Comparison of ENCODE assay signal across 1 cellular context in the genomic region with DNA sequence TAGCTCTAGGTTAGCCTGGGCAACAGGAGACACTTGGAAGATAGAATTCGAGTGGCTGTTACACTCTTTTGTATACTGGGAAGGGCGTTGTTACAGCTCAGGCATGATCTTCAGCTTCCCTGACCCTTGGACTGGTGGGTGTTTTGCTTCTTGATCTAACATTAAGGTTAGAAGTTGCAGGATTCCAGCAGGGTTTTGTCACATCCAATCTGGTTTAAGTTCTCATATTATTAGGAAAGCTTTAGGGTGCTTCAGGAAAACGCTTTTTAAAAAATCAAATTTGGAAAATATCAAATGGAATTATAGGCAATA.
A peak's percentile ranks its signal among the peaks of the same experiment; 100 is the strongest.
TF ChIP-seq lines count a peak whose summit lies in the region.
"Not testable (repeated sequence)": the region's sequence is repeated elsewhere in the genome, so short reads cannot be mapped to it uniquely, and the experiment has no call there.

No MANE protein-coding gene starts in this region.

TF ChIP-seq in HepG2, 621 proteins besides CTCF, POLR2A, EP300 and RAD21:
- TF ChIP-seq GATAD2A (CRISPR knock-in tag; IDR thresholded peaks at IDR 0.05) (peak; percentile 8; the same call in 1 of the 2 replicates), FOXA1 (CRISPR knock-in tag; IDR thresholded peaks at IDR 0.05) (0 out of 2 replicates have a peak, but pooled peaks have one; percentile 12), MED1 (CRISPR knock-in tag; IDR thresholded peaks at IDR 0.05) (0 out of 2 replicates have a peak, but pooled peaks have one; percentile 14), SAP130 (CRISPR knock-in tag; IDR thresholded peaks at IDR 0.05; ENCODE audit: low read depth) (0 out of 2 replicates have a peak, but pooled peaks have one; percentile 24), ATF1 (CRISPR knock-in tag; IDR thresholded peaks at IDR 0.05) (0 out of 2 replicates have a peak, but pooled peaks have one; percentile 31), PHF5A (CRISPR knock-in tag; IDR thresholded peaks at IDR 0.05; ENCODE audit: low read depth, unreplicated experiment) (peak; percentile 73), KDM6A (CRISPR knock-in tag; IDR thresholded peaks at IDR 0.05; ENCODE audit: low read depth) (0 out of 2 replicates have a peak, but pooled peaks have one; percentile 22), HNF4A (CRISPR knock-in tag; IDR thresholded peaks at IDR 0.05) (0 out of 2 replicates have a peak, but pooled peaks have one; percentile 50), FOXP1 (CRISPR knock-in tag; IDR thresholded peaks at IDR 0.05) (0 out of 2 replicates have a peak, but pooled peaks have one; percentile 14), HDAC2 (CRISPR knock-in tag; IDR thresholded peaks at IDR 0.05) (0 out of 2 replicates have a peak, but pooled peaks have one; percentile 1), ARID5B (CRISPR knock-in tag; IDR thresholded peaks at IDR 0.05) (peak; percentile 30; the same call in 1 of the 2 replicates)
- not testable (repeated sequence) for TF ChIP-seq FOXA1, FOXP1 (IDR thresholded peaks at IDR 0.05)
- TF ChIP-seq, protein P1, sequence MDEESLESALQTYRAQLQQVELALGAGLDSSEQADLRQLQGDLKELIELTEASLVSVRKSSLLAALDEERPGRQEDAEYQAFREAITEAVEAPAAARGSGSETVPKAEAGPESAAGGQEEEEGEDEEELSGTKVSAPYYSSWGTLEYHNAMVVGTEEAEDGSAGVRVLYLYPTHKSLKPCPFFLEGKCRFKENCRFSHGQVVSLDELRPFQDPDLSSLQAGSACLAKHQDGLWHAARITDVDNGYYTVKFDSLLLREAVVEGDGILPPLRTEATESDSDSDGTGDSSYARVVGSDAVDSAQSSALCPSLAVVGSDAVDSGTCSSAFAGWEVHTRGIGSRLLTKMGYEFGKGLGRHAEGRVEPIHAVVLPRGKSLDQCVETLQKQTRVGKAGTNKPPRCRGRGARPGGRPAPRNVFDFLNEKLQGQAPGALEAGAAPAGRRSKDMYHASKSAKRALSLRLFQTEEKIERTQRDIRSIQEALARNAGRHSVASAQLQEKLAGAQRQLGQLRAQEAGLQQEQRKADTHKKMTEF (CRISPR knock-in tag; IDR thresholded peaks at IDR 0.05): peak; percentile 0; the same call in 1 of the 2 replicates
- TF ChIP-seq, protein P2, sequence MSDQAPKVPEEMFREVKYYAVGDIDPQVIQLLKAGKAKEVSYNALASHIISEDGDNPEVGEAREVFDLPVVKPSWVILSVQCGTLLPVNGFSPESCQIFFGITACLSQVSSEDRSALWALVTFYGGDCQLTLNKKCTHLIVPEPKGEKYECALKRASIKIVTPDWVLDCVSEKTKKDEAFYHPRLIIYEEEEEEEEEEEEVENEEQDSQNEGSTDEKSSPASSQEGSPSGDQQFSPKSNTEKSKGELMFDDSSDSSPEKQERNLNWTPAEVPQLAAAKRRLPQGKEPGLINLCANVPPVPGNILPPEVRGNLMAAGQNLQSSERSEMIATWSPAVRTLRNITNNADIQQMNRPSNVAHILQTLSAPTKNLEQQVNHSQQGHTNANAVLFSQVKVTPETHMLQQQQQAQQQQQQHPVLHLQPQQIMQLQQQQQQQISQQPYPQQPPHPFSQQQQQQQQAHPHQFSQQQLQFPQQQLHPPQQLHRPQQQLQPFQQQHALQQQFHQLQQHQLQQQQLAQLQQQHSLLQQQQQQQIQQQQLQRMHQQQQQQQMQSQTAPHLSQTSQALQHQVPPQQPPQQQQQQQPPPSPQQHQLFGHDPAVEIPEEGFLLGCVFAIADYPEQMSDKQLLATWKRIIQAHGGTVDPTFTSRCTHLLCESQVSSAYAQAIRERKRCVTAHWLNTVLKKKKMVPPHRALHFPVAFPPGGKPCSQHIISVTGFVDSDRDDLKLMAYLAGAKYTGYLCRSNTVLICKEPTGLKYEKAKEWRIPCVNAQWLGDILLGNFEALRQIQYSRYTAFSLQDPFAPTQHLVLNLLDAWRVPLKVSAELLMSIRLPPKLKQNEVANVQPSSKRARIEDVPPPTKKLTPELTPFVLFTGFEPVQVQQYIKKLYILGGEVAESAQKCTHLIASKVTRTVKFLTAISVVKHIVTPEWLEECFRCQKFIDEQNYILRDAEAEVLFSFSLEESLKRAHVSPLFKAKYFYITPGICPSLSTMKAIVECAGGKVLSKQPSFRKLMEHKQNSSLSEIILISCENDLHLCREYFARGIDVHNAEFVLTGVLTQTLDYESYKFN (CRISPR knock-in tag; conservative IDR thresholded peaks at IDR 0.05): peak; percentile 38; the same call in 1 of the 2 replicates
